ENCODE assay signal across 21 cellular contexts in genomic region chr1:6099297-6099696, GRCh38.
"Had no signal": no experiment of that assay in that cellular context is flagged by ENCODE, and none has a peak within 500 bp of the region (broad histone marks: within the 10 kb centered on the region; RNA-seq: fewer than 3 reads in every experiment).

No MANE protein-coding gene starts in this region.

- H3K4me2 ChIP-seq: SK-N-SH had no signal

- H3K79me2 ChIP-seq: parathyroid adenoma had no signal

- FAIRE-seq: bronchial epithelial cell had no signal

- H3K9me3 Mint-ChIP-seq: activated B cell treated with CpG ODN at 0.5 μM for 24 hours; activated CD4-positive, alpha-beta memory T cell treated with anti-CD3 and anti-CD28 coated beads, Interleukin-2, amount 10 ng/mL, durations not matched to agents 7 days and 5 days; activated T-cell treated with anti-CD3 and anti-CD28 coated beads, Interleukin-2, amount 50 U/mL, for 24 hours; activated T-helper 2 cell treated with anti-CD3 and anti-CD28 coated beads, Interferon-gamma antibody, Interleukin-2, Interleukin-4, amounts not matched to agents 10 μg/mL and 5 μg/mL and 100 μg/mL, durations not matched to agents 14 hours and 24 hours and 36 hours; immature natural killer cell; naive thymus-derived CD8-positive, alpha-beta T cell had no signal

- H3K4me1 ChIP-seq: gastrocnemius medialis, parathyroid adenoma, stomach had no signal

- H3K9me3 ChIP-seq: gastrocnemius medialis, heart left ventricle, neutrophil, SK-N-SH, stomach had no signal

- ATAC-seq: gastrocnemius medialis had no signal

- H3K27ac Mint-ChIP-seq: activated B cell treated with CpG ODN at 0.5 μM for 24 hours; activated CD4-positive, alpha-beta memory T cell treated with anti-CD3 and anti-CD28 coated beads, Interleukin-2, amount 10 ng/mL, durations not matched to agents 7 days and 5 days; activated T-cell treated with anti-CD3 and anti-CD28 coated beads, Interleukin-2, amount 50 U/mL, for 24 hours; activated T-helper 2 cell treated with anti-CD3 and anti-CD28 coated beads, Interferon-gamma antibody, Interleukin-2, Interleukin-4, amounts not matched to agents 10 μg/mL and 5 μg/mL and 100 μg/mL, durations not matched to agents 14 hours and 24 hours and 36 hours; immature natural killer cell had no signal

- H3K4me3 Mint-ChIP-seq: activated B cell treated with CpG ODN at 0.5 μM for 24 hours; activated CD4-positive, alpha-beta memory T cell treated with anti-CD3 and anti-CD28 coated beads, Interleukin-2, amount 10 ng/mL, durations not matched to agents 7 days and 5 days; activated T-cell treated with anti-CD3 and anti-CD28 coated beads, Interleukin-2, amount 50 U/mL, for 24 hours; immature natural killer cell; naive thymus-derived CD8-positive, alpha-beta T cell had no signal

- H3K4me3 ChIP-seq: gastrocnemius medialis, heart left ventricle, stomach had no signal

- H3K36me3 ChIP-seq: gastrocnemius medialis had no signal

- H2AFZ ChIP-seq: parathyroid adenoma had no signal

- H3K9ac ChIP-seq: parathyroid adenoma, SK-N-SH had no signal

- H3K27ac ChIP-seq: gastrocnemius medialis, neutrophil, parathyroid adenoma, stomach had no signal

- H3K27me3 Mint-ChIP-seq: activated CD4-positive, alpha-beta memory T cell treated with anti-CD3 and anti-CD28 coated beads, Interleukin-2, amount 10 ng/mL, durations not matched to agents 7 days and 5 days; activated T-cell treated with anti-CD3 and anti-CD28 coated beads, Interleukin-2, amount 50 U/mL, for 24 hours had no signal

- H3K4me1 Mint-ChIP-seq: activated B cell treated with CpG ODN at 0.5 μM for 24 hours; activated CD4-positive, alpha-beta memory T cell treated with anti-CD3 and anti-CD28 coated beads, Interleukin-2, amount 10 ng/mL, durations not matched to agents 7 days and 5 days had no signal

- DNase-seq: activated B cell treated with CpG ODN at 0.5 μM for 24 hours; activated CD4-positive, alpha-beta memory T cell treated with anti-CD3 and anti-CD28 coated beads, Interleukin-2, amount 10 ng/mL, durations not matched to agents 7 days and 5 days; activated CD4-positive, alpha-beta T cell treated with anti-CD3 and anti-CD28 coated beads for 4 hours; activated naive CD4-positive, alpha-beta T cell treated with Interleukin-2 at 50 U/mL for 16 hours; activated T-cell treated with anti-CD3 and anti-CD28 coated beads, Interleukin-2, amount 50 U/mL, for 24 hours; cerebellar nuclear complex; effector CD8-positive, alpha-beta T cell; gastrocnemius medialis; immature natural killer cell; mesendoderm; stimulated activated CD4-positive, alpha-beta T cell treated with anti-CD3 and anti-CD28 coated beads, Interleukin-15, amount 100 ng/mL, for 24 hours; stimulated activated CD4-positive, alpha-beta T cell treated with anti-CD3 and anti-CD28 coated beads, Interleukin-2, amount 100 ng/mL, for 48 hours; stomach; trophoblast cell had no signal
